In the genomic region with DNA sequence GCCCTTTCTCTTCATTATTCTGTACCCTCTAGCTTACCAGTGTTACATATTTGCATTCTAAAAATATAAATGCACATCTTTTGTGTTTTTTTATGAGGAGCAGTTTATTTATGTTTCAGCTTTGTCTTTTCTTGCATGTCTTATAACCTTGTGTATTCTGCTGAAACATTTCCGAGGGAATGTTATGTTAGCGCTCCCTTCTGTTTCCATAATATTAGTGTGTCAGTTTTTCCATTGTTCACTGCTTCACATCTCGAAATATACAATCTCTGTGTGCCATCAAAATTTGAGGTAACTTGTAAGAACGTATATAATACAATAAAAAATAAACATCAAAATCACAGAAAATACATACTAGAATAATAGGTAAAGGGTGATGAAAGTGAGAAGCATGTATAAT, we compare ENCODE assay signal across 21 cellular contexts.
A peak's percentile ranks its signal among the peaks of the same experiment; 100 is the strongest.
DNase-seq lines count a peak whose midpoint lies in the region; ATAC-seq, FAIRE-seq and TF ChIP-seq lines count a peak whose summit lies in the region.
"Had no signal": no experiment of that assay in that cellular context is flagged by ENCODE, and none has a peak within 500 bp of the region (broad histone marks: within the 10 kb centered on the region; RNA-seq: fewer than 3 reads in every experiment).

No MANE protein-coding gene starts in this region.

- no TSS peak for BruUV-seq in endothelial cell of umbilical vein (replicated peaks; lab: Mats Ljungman, UMichigan)

- no peak for FAIRE-seq in endothelial cell of umbilical vein (lab: Jason Lieb, UNC)
- FAIRE-seq: GM12878, GM19239, H54 had no signal

- CTCF ChIA-PET in endothelial cell of umbilical vein (lab: Charles Lee), result interaction anchor here (1.0 to 2.9 kb wide), 11 partner anchors 9 to 147 kb away, joined by 3 to 10 read pairs (median 4); no protein-coding TSS in a partner anchor

- H3K27me3 ChIP-seq in endothelial cell of umbilical vein (ENCODE audit: control insufficient read depth in 2 of 2, insufficient read depth in 2 of 2, low read length in 2 of 2), result no peaks in the 10 kb centered on the region
- H3K27me3 ChIP-seq in GM23338 (ENCODE audit: insufficient read depth), result no peaks in the 10 kb centered on the region
- H3K27me3 ChIP-seq: BLaER1 had no signal

- no peaks in the 10 kb centered on the region for H3F3A ChIP-seq in GM23338 (replicated peaks; ENCODE audit: low read depth)

- H3K9me1 ChIP-seq in endothelial cell of umbilical vein (replicated peaks; ENCODE audit: control insufficient read depth, extremely low read depth, insufficient read depth, low read length), result peaks cover 4% of the 10 kb centered on the region

- H3K4me1 ChIP-seq in endothelial cell of umbilical vein (ENCODE audit: control insufficient read depth, extremely low read depth, insufficient read depth, low read length) (no peaks in the 10 kb centered on the region), GM23338 (ENCODE audit: insufficient read depth) (no peaks in the 10 kb centered on the region)
- H3K4me1 ChIP-seq: BLaER1, Caco-2 had no signal

- H3K27me3 Mint-ChIP-seq in nephron progenitor cell (ENCODE audit: low read depth, poor library complexity) (no peaks in the 10 kb centered on the region), GM23338 (ENCODE audit: insufficient read depth, low read depth, poor library complexity) (no peaks in the 10 kb centered on the region)
- H3K27me3 Mint-ChIP-seq: B cell; CD4-positive, CD25-positive, alpha-beta regulatory T cell had no signal

- H3K4me2 ChIP-seq in endothelial cell of umbilical vein (ENCODE audit: insufficient read depth, low read length) (no peak overlapping the region), GM23338 (no peak overlapping the region)
- H3K4me2 ChIP-seq: BLaER1 had no signal

- no peaks in the 10 kb centered on the region for H3K4me1 Mint-ChIP-seq in nephron progenitor cell
- H3K4me1 Mint-ChIP-seq in GM23338, result peaks cover 11% of the 10 kb centered on the region
- H3K4me1 Mint-ChIP-seq: B cell had no signal

- H3K9ac ChIP-seq in endothelial cell of umbilical vein (replicated peaks; ENCODE audit: extremely low read depth, insufficient read depth, low read length), result no peak overlapping the region
- H3K9ac ChIP-seq: BLaER1, GM23248 had no signal

- no peaks in the 10 kb centered on the region for H3K9me2 ChIP-seq in GM23338 (ENCODE audit: insufficient read depth)

- H3K4me3 Mint-ChIP-seq in nephron progenitor cell (no peak overlapping the region), GM23338 (no peak overlapping the region)
- H3K4me3 Mint-ChIP-seq: B cell; CD4-positive, CD25-positive, alpha-beta regulatory T cell; CD8-positive, alpha-beta T cell; HFFc6 had no signal

- TF ChIP-seq CTCF in choroid plexus epithelial cell (conservative IDR thresholded peaks at IDR 0.05; ENCODE audit: low read depth, low read length) (no peak), endothelial cell of umbilical vein (IDR thresholded peaks at IDR 0.05; ENCODE audit: extremely low read depth in 1 of 2, insufficient read depth in 1 of 2, low read depth in 1 of 2, low read length in 2 of 2) (no peak), nephron progenitor cell (IDR thresholded peaks at IDR 0.05) (no peak), GM23338 (conservative IDR thresholded peaks at IDR 0.05; ENCODE audit: low read depth in 2 of 2) (no peak)

- H3K9me3 ChIP-seq in endothelial cell of umbilical vein (replicated peaks; ENCODE audit: control insufficient read depth, insufficient read depth, low read length), result no peaks in the 10 kb centered on the region
- H3K9me3 ChIP-seq: BLaER1, Caco-2, HAP-1 had no signal

- intact Hi-C loops in endothelial cell of umbilical vein (cut with micrococcal nuclease) (no loop called here), posterior cingulate gyrus (cut with DNase I) (no loop called here)

- H3K9me3 Mint-ChIP-seq in nephron progenitor cell (no peaks in the 10 kb centered on the region), GM23338 (no peaks in the 10 kb centered on the region)
- H3K9me3 Mint-ChIP-seq: CD8-positive, alpha-beta T cell; HFFc6 had no signal

- H2AFZ ChIP-seq in endothelial cell of umbilical vein (ENCODE audit: low read depth, low read length) (no peak overlapping the region), GM23338 (no peak overlapping the region)
- H2AFZ ChIP-seq: GM23248 had no signal

- H3K27ac ChIP-seq in endothelial cell of umbilical vein (ENCODE audit: insufficient read depth, low read depth, low read length) (no peak overlapping the region), GM23338 (ENCODE audit: low read depth) (no peak overlapping the region)
- H3K27ac ChIP-seq: BLaER1, C4-2B, GM23248 had no signal

- no peak for TF ChIP-seq POLR2A in endothelial cell of umbilical vein (IDR thresholded peaks at IDR 0.05; ENCODE audit: low read depth, low read length)

- H3K79me2 ChIP-seq in endothelial cell of umbilical vein (ENCODE audit: control insufficient read depth, insufficient read depth, low read length) (no peaks in the 10 kb centered on the region), GM23338 (replicated peaks; ENCODE audit: insufficient read depth) (no peaks in the 10 kb centered on the region)

- H3K27ac Mint-ChIP-seq in nephron progenitor cell (peak overlapping the region; percentile 54), GM23338 (no peak overlapping the region)
- H3K27ac Mint-ChIP-seq: B cell; CD8-positive, alpha-beta T cell; HFFc6 had no signal

- peak; percentile 43 for DNase-seq in choroid plexus epithelial cell (ENCODE audit: low read depth)
- DNase-seq in endothelial cell of umbilical vein (ENCODE audit: low read depth, low spot score), result peak; percentile 74
- no peak for DNase-seq in nephron progenitor cell
- no peak for DNase-seq in AG20443 (ENCODE audit: low spot score)
- no peak for DNase-seq in posterior cingulate gyrus
- no peak for DNase-seq in GM23338 (ENCODE audit: low spot score)
- DNase-seq: Caco-2; CD4-positive, CD25-positive, alpha-beta regulatory T cell; CD8-positive, alpha-beta T cell; DMS79; EL; GDM1; GM23248; HFFc6 had no signal

- no peaks in the 10 kb centered on the region for H4K20me1 ChIP-seq in endothelial cell of umbilical vein (replicated peaks; ENCODE audit: control insufficient read depth, extremely low read depth, insufficient read depth, low read length)
- no peaks in the 10 kb centered on the region for H4K20me1 ChIP-seq in GM23338 (replicated peaks; ENCODE audit: insufficient read depth)
- H4K20me1 ChIP-seq: BLaER1 had no signal

- dilution Hi-C loops in endothelial cell of umbilical vein (cut with MboI; ENCODE audit: extremely low pct_ligation_motif_present, low sequenced_read_pairs), result no loop called here

- H3K4me3 ChIP-seq in choroid plexus epithelial cell (ENCODE audit: low read depth, low read length) (no peak overlapping the region), endothelial cell of umbilical vein (replicated peaks in 1 of 3; ENCODE audit: insufficient read depth in 1 of 3, low read depth in 1 of 3, low read length in 3 of 3) (no peak overlapping the region), GM23338 (no peak overlapping the region)
- H3K4me3 ChIP-seq: BLaER1, GM12878, GM23248, HAP-1 had no signal

- ATAC-seq in GM23338, result no peak
- ATAC-seq: CD8-positive, alpha-beta T cell; GM12878 had no signal

- H3K36me3 Mint-ChIP-seq in nephron progenitor cell (ENCODE audit: low read depth) (no peaks in the 10 kb centered on the region), GM23338 (ENCODE audit: low read depth) (no peaks in the 10 kb centered on the region)
- H3K36me3 Mint-ChIP-seq: CD4-positive, CD25-positive, alpha-beta regulatory T cell; CD8-positive, alpha-beta T cell had no signal

- POLR2A ChIA-PET in endothelial cell of umbilical vein (lab: Charles Lee), result no interaction called here

- no peaks in the 10 kb centered on the region for H3K36me3 ChIP-seq in endothelial cell of umbilical vein (ENCODE audit: control insufficient read depth in 2 of 2, extremely low read depth in 1 of 2, insufficient read depth in 2 of 2, low read length in 2 of 2)
- no peaks in the 10 kb centered on the region for H3K36me3 ChIP-seq in GM23338 (ENCODE audit: insufficient read depth)
- H3K36me3 ChIP-seq: BLaER1, HAP-1 had no signal

TF ChIP-seq in endothelial cell of umbilical vein, 7 proteins besides CTCF, POLR2A, EP300 and RAD21:
- TF ChIP-seq MYC (IDR thresholded peaks at IDR 0.05; ENCODE audit: low read depth, low read length), result no peak
- TF ChIP-seq FOS (IDR thresholded peaks at IDR 0.05; ENCODE audit: borderline replicate concordance, insufficient read depth, low read length), result no peak
- no peak for TF ChIP-seq POLR2AphosphoS5 (IDR thresholded peaks at IDR 0.05; ENCODE audit: insufficient read depth, low read depth, low read length)
- no peak for TF ChIP-seq GATA2 (IDR thresholded peaks at IDR 0.05; ENCODE audit: insufficient read depth, insufficient read length, low read depth, low read length)
- TF ChIP-seq, protein P1, sequence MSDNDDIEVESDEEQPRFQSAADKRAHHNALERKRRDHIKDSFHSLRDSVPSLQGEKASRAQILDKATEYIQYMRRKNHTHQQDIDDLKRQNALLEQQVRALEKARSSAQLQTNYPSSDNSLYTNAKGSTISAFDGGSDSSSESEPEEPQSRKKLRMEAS (IDR thresholded peaks at IDR 0.05; ENCODE audit: insufficient read depth, insufficient read length), result no peak
- TF ChIP-seq EZH2 (IDR thresholded peaks at IDR 0.05; ENCODE audit: borderline replicate concordance, low read depth, low read length, severe bottlenecking), result no peak
- no peak for TF ChIP-seq JUN (IDR thresholded peaks at IDR 0.05; ENCODE audit: borderline replicate concordance, insufficient read depth, insufficient read length, low read depth)

TF ChIP-seq in GM23338, 12 proteins besides CTCF, POLR2A, EP300 and RAD21 (continues in another document):
- TF ChIP-seq ZNF114 (CRISPR knock-in tag; IDR thresholded peaks at IDR 0.05) (no peak), EZH2phosphoT487 (IDR thresholded peaks at IDR 0.05; ENCODE audit: unreplicated experiment) (no peak), POLR2AphosphoS5 (IDR thresholded peaks at IDR 0.05; ENCODE audit: low read depth) (no peak), CREB1 (CRISPR knock-in tag; IDR thresholded peaks at IDR 0.05; ENCODE audit: low read depth) (no peak)

Comparison
In these comparisons a context has a peak if more than half of its experiments do, and no peak if none do; other contexts are left out.
1. DNase-seq: peak in choroid plexus epithelial cell (single experiment) and endothelial cell of umbilical vein (single experiment); none in nephron progenitor cell (single experiment), AG20443 (single experiment), posterior cingulate gyrus (0 of 10) and GM23338 (single experiment).